2 cellular contexts compared by ENCODE assay signal in the genomic region with DNA sequence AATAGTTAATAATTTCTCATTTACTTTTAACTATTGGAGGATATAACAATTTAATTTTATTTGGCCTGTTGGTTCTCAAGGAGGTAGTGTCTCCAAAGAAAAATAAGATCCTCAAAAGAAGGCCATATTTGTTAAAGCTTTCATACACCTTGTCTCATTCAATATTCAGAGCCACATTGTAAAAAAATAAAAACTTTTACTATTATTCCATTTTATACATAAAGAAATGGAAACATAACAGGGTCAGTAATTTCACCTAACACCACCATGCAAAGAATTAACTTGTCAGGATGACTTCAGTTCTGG.
TF ChIP-seq lines count a peak whose summit lies in the region.

No MANE protein-coding gene starts in this region.

TF ChIP-seq in HCT116, 20 proteins besides CTCF, POLR2A, EP300 and RAD21:
- TF ChIP-seq ZNF274 (IDR thresholded peaks at IDR 0.05; ENCODE audit: low read depth, low read length) (no peak), CBX3 (IDR thresholded peaks at IDR 0.05; ENCODE audit: low read depth) (no peak), EGR1 (IDR thresholded peaks at IDR 0.05; ENCODE audit: low read depth) (no peak), ZFX (IDR thresholded peaks at IDR 0.05) (no peak), EZH2phosphoT487 (IDR thresholded peaks at IDR 0.05; ENCODE audit: borderline replicate concordance) (no peak), CEBPB (IDR thresholded peaks at IDR 0.05; ENCODE audit: low read depth) (no peak), ELF1 (IDR thresholded peaks at IDR 0.05; ENCODE audit: borderline replicate concordance, low read depth) (no peak)
- TF ChIP-seq, protein P1, sequence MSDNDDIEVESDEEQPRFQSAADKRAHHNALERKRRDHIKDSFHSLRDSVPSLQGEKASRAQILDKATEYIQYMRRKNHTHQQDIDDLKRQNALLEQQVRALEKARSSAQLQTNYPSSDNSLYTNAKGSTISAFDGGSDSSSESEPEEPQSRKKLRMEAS (IDR thresholded peaks at IDR 0.05), result no peak
- TF ChIP-seq, protein P2, sequence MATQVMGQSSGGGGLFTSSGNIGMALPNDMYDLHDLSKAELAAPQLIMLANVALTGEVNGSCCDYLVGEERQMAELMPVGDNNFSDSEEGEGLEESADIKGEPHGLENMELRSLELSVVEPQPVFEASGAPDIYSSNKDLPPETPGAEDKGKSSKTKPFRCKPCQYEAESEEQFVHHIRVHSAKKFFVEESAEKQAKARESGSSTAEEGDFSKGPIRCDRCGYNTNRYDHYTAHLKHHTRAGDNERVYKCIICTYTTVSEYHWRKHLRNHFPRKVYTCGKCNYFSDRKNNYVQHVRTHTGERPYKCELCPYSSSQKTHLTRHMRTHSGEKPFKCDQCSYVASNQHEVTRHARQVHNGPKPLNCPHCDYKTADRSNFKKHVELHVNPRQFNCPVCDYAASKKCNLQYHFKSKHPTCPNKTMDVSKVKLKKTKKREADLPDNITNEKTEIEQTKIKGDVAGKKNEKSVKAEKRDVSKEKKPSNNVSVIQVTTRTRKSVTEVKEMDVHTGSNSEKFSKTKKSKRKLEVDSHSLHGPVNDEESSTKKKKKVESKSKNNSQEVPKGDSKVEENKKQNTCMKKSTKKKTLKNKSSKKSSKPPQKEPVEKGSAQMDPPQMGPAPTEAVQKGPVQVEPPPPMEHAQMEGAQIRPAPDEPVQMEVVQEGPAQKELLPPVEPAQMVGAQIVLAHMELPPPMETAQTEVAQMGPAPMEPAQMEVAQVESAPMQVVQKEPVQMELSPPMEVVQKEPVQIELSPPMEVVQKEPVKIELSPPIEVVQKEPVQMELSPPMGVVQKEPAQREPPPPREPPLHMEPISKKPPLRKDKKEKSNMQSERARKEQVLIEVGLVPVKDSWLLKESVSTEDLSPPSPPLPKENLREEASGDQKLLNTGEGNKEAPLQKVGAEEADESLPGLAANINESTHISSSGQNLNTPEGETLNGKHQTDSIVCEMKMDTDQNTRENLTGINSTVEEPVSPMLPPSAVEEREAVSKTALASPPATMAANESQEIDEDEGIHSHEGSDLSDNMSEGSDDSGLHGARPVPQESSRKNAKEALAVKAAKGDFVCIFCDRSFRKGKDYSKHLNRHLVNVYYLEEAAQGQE (IDR thresholded peaks at IDR 0.05; ENCODE audit: low read depth), result no peak

TF ChIP-seq in GM12878, 131 proteins besides CTCF, POLR2A, EP300 and RAD21:
- TF ChIP-seq MXI1 (IDR thresholded peaks at IDR 0.05; ENCODE audit: low read depth, low read length), result peak; percentile 32; the same call in 1 of the 2 replicates
- TF ChIP-seq, protein P3, sequence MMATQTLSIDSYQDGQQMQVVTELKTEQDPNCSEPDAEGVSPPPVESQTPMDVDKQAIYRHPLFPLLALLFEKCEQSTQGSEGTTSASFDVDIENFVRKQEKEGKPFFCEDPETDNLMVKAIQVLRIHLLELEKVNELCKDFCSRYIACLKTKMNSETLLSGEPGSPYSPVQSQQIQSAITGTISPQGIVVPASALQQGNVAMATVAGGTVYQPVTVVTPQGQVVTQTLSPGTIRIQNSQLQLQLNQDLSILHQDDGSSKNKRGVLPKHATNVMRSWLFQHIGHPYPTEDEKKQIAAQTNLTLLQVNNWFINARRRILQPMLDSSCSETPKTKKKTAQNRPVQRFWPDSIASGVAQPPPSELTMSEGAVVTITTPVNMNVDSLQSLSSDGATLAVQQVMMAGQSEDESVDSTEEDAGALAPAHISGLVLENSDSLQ (IDR thresholded peaks at IDR 0.05), result no peak
